In the genomic region with DNA sequence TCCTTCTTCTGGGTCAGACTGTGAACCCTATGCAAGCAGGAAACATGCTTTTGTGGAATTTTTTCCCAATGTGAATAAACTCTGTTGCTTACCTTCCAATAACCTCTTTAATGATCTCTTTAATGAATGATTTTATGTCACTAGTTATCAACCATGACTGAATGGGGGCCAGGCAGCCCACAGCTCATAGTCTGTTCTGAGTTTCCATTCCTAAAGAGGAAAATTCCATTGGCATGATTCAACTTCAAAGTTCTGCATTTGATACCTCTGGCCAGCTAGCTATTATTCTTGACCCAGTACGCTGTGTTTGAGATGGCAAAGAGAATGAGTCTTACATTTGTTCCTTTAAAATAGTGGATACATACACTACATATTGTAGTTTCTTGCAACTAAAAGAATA, we compare ENCODE assay signal across 22 cellular contexts.
"Had no signal": no experiment of that assay in that cellular context is flagged by ENCODE, and none has a peak within 500 bp of the region (broad histone marks: within the 10 kb centered on the region; RNA-seq: fewer than 3 reads in every experiment).

No MANE protein-coding gene starts in this region.

- DNase-seq: dermis blood vessel endothelial cell; effector memory CD4-positive, alpha-beta T cell; foreskin keratinocyte; heart right ventricle; hippocampal formation; immature natural killer cell; left ventricle myocardium superior; lower lobe of right lung; natural killer cell; pancreas; sigmoid colon; spleen; stimulated activated CD4-positive, alpha-beta T cell treated with anti-CD3 and anti-CD28 coated beads, Interleukin-2, amount 100 ng/mL, for 48 hours; stimulated activated naive B cell treated with anti-CD40 and anti-IgM and Interleukin-4, amounts not matched to agents 10 μg/mL and 1 μg/mL and 100 μg/mL, for 72 hours; upper lobe of left lung had no signal

- ATAC-seq: foreskin keratinocyte; gastroesophageal sphincter; heart right ventricle; left ventricle myocardium superior; lower lobe of right lung; natural killer cell; pancreas; stimulated activated naive B cell treated with anti-CD40 and anti-IgM and Interleukin-4, amounts not matched to agents 10 μg/mL and 1 μg/mL and 100 μg/mL, for 72 hours had no signal

- H3K4me3 ChIP-seq: coronary artery, esophagus muscularis mucosa, gastroesophageal sphincter, heart right ventricle, lower lobe of right lung, pancreas, right atrium auricular region, sigmoid colon, skin epidermis, spleen, thoracic aorta, tibial nerve, upper lobe of left lung had no signal
